11 cellular contexts compared by ENCODE assay signal in genomic region chr17:65155622-65156021, GRCh38. TPM values are rescaled to one million over a fixed set of nuclear protein-coding genes. Genes with fewer than 3 reads are reported as not detected.
A peak's percentile ranks its signal among the peaks of the same experiment; 100 is the strongest.
DNase-seq lines count a peak whose midpoint lies in the region; ATAC-seq and TF ChIP-seq lines count a peak whose summit lies in the region.
"Had no signal": no experiment of that assay in that cellular context is flagged by ENCODE, and none has a peak within 500 bp of the region (broad histone marks: within the 10 kb centered on the region; RNA-seq: fewer than 3 reads in every experiment).

No MANE protein-coding gene starts in this region.

- no peaks in the 10 kb centered on the region for H3K4me1 ChIP-seq in naive thymus-derived CD4-positive, alpha-beta T cell (ENCODE audit: control insufficient read depth in 2 of 2, insufficient read depth in 2 of 2, low read length in 2 of 2)

- H3K27ac Mint-ChIP-seq in activated CD4-positive, alpha-beta memory T cell treated with anti-CD3 and anti-CD28 coated beads, Interleukin-2, amount 10 ng/mL, durations not matched to agents 7 days and 5 days: peak overlapping the region; percentile 51
- H3K27ac Mint-ChIP-seq in activated CD4-positive, alpha-beta memory T cell treated with anti-CD3 and anti-CD28 coated beads for 36 hours: no peak overlapping the region
- peak overlapping the region; percentile 21 for H3K27ac Mint-ChIP-seq in type B pancreatic cell
- no peak overlapping the region for H3K27ac Mint-ChIP-seq in naive thymus-derived CD4-positive, alpha-beta T cell

- POLR2A ChIA-PET in activated CD4-positive, alpha-beta memory T cell treated with anti-CD3 and anti-CD28 coated beads, Interleukin-2, amount 10 ng/mL, durations not matched to agents 7 days and 5 days (lab: Charles Lee): interaction anchor here (0.6 to 2.4 kb wide), 10 partner anchors 14 to 649 kb away, joined by 3 to 10 read pairs (median 3); partner anchors contain the start of genes DDX5 and LRRC37A3
- POLR2A ChIA-PET in activated CD4-positive, alpha-beta memory T cell treated with anti-CD3 and anti-CD28 coated beads for 36 hours (lab: Charles Lee): interaction anchor here (0.6 to 1.7 kb wide), 3 partner anchors 9 to 18 kb away, joined by 3 to 6 read pairs (median 5); no protein-coding TSS in a partner anchor
- POLR2A ChIA-PET in naive thymus-derived CD4-positive, alpha-beta T cell (lab: Charles Lee): no interaction called here

- no peak overlapping the region for H3K4me3 ChIP-seq in HL-60 (replicated peaks; ENCODE audit: insufficient read depth, low read length)
- H3K4me3 ChIP-seq in naive thymus-derived CD4-positive, alpha-beta T cell (ENCODE audit: low read length): no peak overlapping the region
- H3K4me3 ChIP-seq: body of pancreas had no signal

- H3K36me3 ChIP-seq in naive thymus-derived CD4-positive, alpha-beta T cell (ENCODE audit: control insufficient read depth in 2 of 3, insufficient read depth in 3 of 3, low read length in 3 of 3): no peaks in the 10 kb centered on the region

- no peaks in the 10 kb centered on the region for H3K9me3 Mint-ChIP-seq in activated CD4-positive, alpha-beta memory T cell treated with anti-CD3 and anti-CD28 coated beads, Interleukin-2, amount 10 ng/mL, durations not matched to agents 7 days and 5 days
- H3K9me3 Mint-ChIP-seq in activated CD4-positive, alpha-beta memory T cell treated with anti-CD3 and anti-CD28 coated beads for 36 hours: no peaks in the 10 kb centered on the region
- no peaks in the 10 kb centered on the region for H3K9me3 Mint-ChIP-seq in type B pancreatic cell
- no peaks in the 10 kb centered on the region for H3K9me3 Mint-ChIP-seq in naive thymus-derived CD4-positive, alpha-beta T cell

- no peak for DNase-seq in activated CD4-positive, alpha-beta memory T cell treated with anti-CD3 and anti-CD28 coated beads, Interleukin-2, amount 10 ng/mL, durations not matched to agents 7 days and 5 days
- DNase-seq in activated CD4-positive, alpha-beta memory T cell treated with anti-CD3 and anti-CD28 coated beads for 36 hours: no peak
- no peak for DNase-seq in HL-60 (ENCODE audit: low read depth in 1 of 2, low spot score in 1 of 2)
- DNase-seq in type B pancreatic cell (ENCODE audit: extremely low spot score, unreplicated experiment): no peak
- no peak for DNase-seq in COR-L47 (lab: John Stamatoyannopoulos, UW)
- no peak for DNase-seq in naive thymus-derived CD4-positive, alpha-beta T cell
- no peak for DNase-seq in T-helper 9 cell
- DNase-seq: NCI-H1694 had no signal

- peak; percentile 56 for ATAC-seq in HG02642 (IDR thresholded peaks at IDR 0.05; ENCODE audit: poor library complexity, unreplicated experiment)
- ATAC-seq in naive thymus-derived CD4-positive, alpha-beta T cell: no peak

- no peak for TF ChIP-seq CTCF in HL-60 (IDR thresholded peaks at IDR 0.05; ENCODE audit: insufficient read depth, low read length)
- TF ChIP-seq CTCF in type B pancreatic cell (conservative IDR thresholded peaks at IDR 0.05): no peak

- H3K4me1 Mint-ChIP-seq in activated CD4-positive, alpha-beta memory T cell treated with anti-CD3 and anti-CD28 coated beads, Interleukin-2, amount 10 ng/mL, durations not matched to agents 7 days and 5 days: peaks cover 22% of the 10 kb centered on the region
- H3K4me1 Mint-ChIP-seq in activated CD4-positive, alpha-beta memory T cell treated with anti-CD3 and anti-CD28 coated beads for 36 hours (ENCODE audit: low read depth): peaks cover 13% of the 10 kb centered on the region
- H3K4me1 Mint-ChIP-seq in type B pancreatic cell (ENCODE audit: unreplicated experiment): peaks cover 9% of the 10 kb centered on the region
- peaks cover 0 to 14% (median 0%) of the 10 kb centered on the region in 7 donors for H3K4me1 Mint-ChIP-seq in naive thymus-derived CD4-positive, alpha-beta T cell

- intact Hi-C loops in activated CD4-positive, alpha-beta memory T cell treated with anti-CD3 and anti-CD28 coated beads for 36 hours (cut with micrococcal nuclease): loop anchor here (2.0 kb wide), 1 partner anchor 19 kb away; the partner anchor contains the start of gene RGS9
- intact Hi-C loops in naive thymus-derived CD4-positive, alpha-beta T cell (cut with micrococcal nuclease): no loop called here

- CTCF ChIA-PET in activated CD4-positive, alpha-beta memory T cell treated with anti-CD3 and anti-CD28 coated beads, Interleukin-2, amount 10 ng/mL, durations not matched to agents 7 days and 5 days (lab: Charles Lee): interaction anchor here (0.6 to 3.8 kb wide), 7 partner anchors 18 to 236 kb away, joined by 3 to 21 read pairs (median 3); partner anchors contain the start of genes LRRC37A3 and RGS9
- CTCF ChIA-PET in activated CD4-positive, alpha-beta memory T cell treated with anti-CD3 and anti-CD28 coated beads for 36 hours (lab: Charles Lee): interaction anchor here (0.8 to 2.0 kb wide), 4 partner anchors 9 to 77 kb away, joined by 3 to 8 read pairs (median 4); partner anchors contain the start of gene RGS9
- CTCF ChIA-PET in naive thymus-derived CD4-positive, alpha-beta T cell (lab: Charles Lee): interaction anchor here (0.6 kb wide), 1 partner anchor 350 kb away, joined by 4 read pairs; no protein-coding TSS in a partner anchor

- H3K27me3 ChIP-seq in HL-60 (ENCODE audit: insufficient read depth, poor library complexity, severe bottlenecking): no peaks in the 10 kb centered on the region
- no peaks in the 10 kb centered on the region for H3K27me3 ChIP-seq in naive thymus-derived CD4-positive, alpha-beta T cell (ENCODE audit: control insufficient read depth in 2 of 2, insufficient read depth in 2 of 2, low read length in 2 of 2)
- H3K27me3 ChIP-seq: body of pancreas had no signal

- peaks cover 42% of the 10 kb centered on the region for H3K36me3 Mint-ChIP-seq in activated CD4-positive, alpha-beta memory T cell treated with anti-CD3 and anti-CD28 coated beads, Interleukin-2, amount 10 ng/mL, durations not matched to agents 7 days and 5 days (ENCODE audit: low read depth)
- H3K36me3 Mint-ChIP-seq in activated CD4-positive, alpha-beta memory T cell treated with anti-CD3 and anti-CD28 coated beads for 36 hours: no peaks in the 10 kb centered on the region
- H3K36me3 Mint-ChIP-seq in type B pancreatic cell: no peaks in the 10 kb centered on the region
- no peaks in the 10 kb centered on the region for H3K36me3 Mint-ChIP-seq in naive thymus-derived CD4-positive, alpha-beta T cell

- H3K4me3 Mint-ChIP-seq in activated CD4-positive, alpha-beta memory T cell treated with anti-CD3 and anti-CD28 coated beads, Interleukin-2, amount 10 ng/mL, durations not matched to agents 7 days and 5 days: no peak overlapping the region
- no peak overlapping the region for H3K4me3 Mint-ChIP-seq in activated CD4-positive, alpha-beta memory T cell treated with anti-CD3 and anti-CD28 coated beads for 36 hours
- no peak overlapping the region for H3K4me3 Mint-ChIP-seq in type B pancreatic cell
- H3K4me3 Mint-ChIP-seq in naive thymus-derived CD4-positive, alpha-beta T cell: no peak overlapping the region

- H3K27ac ChIP-seq in HL-60 (replicated peaks): peak overlapping the region; percentile 68
- H3K27ac ChIP-seq in naive thymus-derived CD4-positive, alpha-beta T cell (ENCODE audit: low read depth, low read length): no peak overlapping the region

- no peaks in the 10 kb centered on the region for H3K27me3 Mint-ChIP-seq in activated CD4-positive, alpha-beta memory T cell treated with anti-CD3 and anti-CD28 coated beads, Interleukin-2, amount 10 ng/mL, durations not matched to agents 7 days and 5 days
- H3K27me3 Mint-ChIP-seq in activated CD4-positive, alpha-beta memory T cell treated with anti-CD3 and anti-CD28 coated beads for 36 hours: peaks cover 1% of the 10 kb centered on the region
- H3K27me3 Mint-ChIP-seq in type B pancreatic cell: peaks cover 6% of the 10 kb centered on the region
- H3K27me3 Mint-ChIP-seq in naive thymus-derived CD4-positive, alpha-beta T cell: peaks cover 0 to 9% (median 0%) of the 10 kb centered on the region in 5 donors

- no peaks in the 10 kb centered on the region for H3K9me3 ChIP-seq in naive thymus-derived CD4-positive, alpha-beta T cell (ENCODE audit: control insufficient read depth in 2 of 3, low read length in 3 of 3)
- H3K9me3 ChIP-seq: body of pancreas had no signal

RNA-seq across cellular contexts. Expression of gene RGS9, which starts 18.5 kb away (rescaled TPM):
- total RNA-seq in activated CD4-positive, alpha-beta memory T cell treated with anti-CD3 and anti-CD28 coated beads, Interleukin-2, amount 10 ng/mL, durations not matched to agents 7 days and 5 days: 10 to 100 TPM; 30.4 to 31.2 TPM
- 1 to 10 TPM; 6.4 to 8.7 TPM for total RNA-seq in activated CD4-positive, alpha-beta memory T cell treated with anti-CD3 and anti-CD28 coated beads for 36 hours
- 5.1 and 5.5 TPM in 2 replicates for total RNA-seq in type B pancreatic cell (ENCODE audit: low replicate concordance)
- 1 to 10 TPM in 2 of 5 experiments, under 1 TPM in 3; 0.32 to 3.9 (median 0.81) TPM for total RNA-seq in naive thymus-derived CD4-positive, alpha-beta T cell
- polyA plus RNA-seq in naive thymus-derived CD4-positive, alpha-beta T cell: not detected
- total RNA-seq: HT-29 had no signal

Comparison
In these comparisons a context has a peak if more than half of its experiments do, and no peak if none do; other contexts are left out.
1. H3K27ac Mint-ChIP-seq: peak in activated CD4-positive, alpha-beta memory T cell treated with anti-CD3 and anti-CD28 coated beads, Interleukin-2, amount 10 ng/mL, durations not matched to agents 7 days and 5 days (single experiment) and type B pancreatic cell (single experiment); none in activated CD4-positive, alpha-beta memory T cell treated with anti-CD3 and anti-CD28 coated beads for 36 hours (single experiment) and naive thymus-derived CD4-positive, alpha-beta T cell (0 of 9).